Comparison of ENCODE assay signal across 8 cellular contexts in genomic region chr17:3048727-3049471, GRCh38.
DNase-seq lines count a peak whose midpoint lies in the region; ATAC-seq and FAIRE-seq lines count a peak whose summit lies in the region.

No MANE protein-coding gene starts in this region.

- peak; percentile 95 for FAIRE-seq in HTR-8/SVneo (lab: Jason Lieb, UNC)

- DNase-seq in COLO668 (lab: John Stamatoyannopoulos, UW; ENCODE audit: unreplicated experiment): peak; percentile 91
- peak; percentile 97 for DNase-seq in HTR-8/SVneo (ENCODE audit: insufficient read length, low spot score)
- peak; percentile 99 for DNase-seq in NOMO-1 treated with dmso at 0.1 percent for 144 hours (lab: John Stamatoyannopoulos, UW; ENCODE audit: unreplicated experiment)
- DNase-seq in activated CD8-positive, alpha-beta memory T cell treated with anti-CD3 and anti-CD28 coated beads, Interleukin-2, amount 50 U/mL, for 4 hours: peak; percentile 87
- DNase-seq in epidermal melanocyte (ENCODE audit: insufficient read length, low spot score): peak; percentile 87
- peak; percentile 99 for DNase-seq in midbrain (lab: John Stamatoyannopoulos, UW)
- DNase-seq in stimulated activated CD8-positive, alpha-beta memory T cell treated with anti-CD3 and anti-CD28 coated beads, Interleukin-15, amount 100 ng/mL, for 48 hours (ENCODE audit: low read depth in 2 of 2): peak; percentile 90 to 91

- peak; percentile 97 for ATAC-seq in GM21360 (IDR thresholded peaks at IDR 0.05; ENCODE audit: unreplicated experiment)

Comparison
In these comparisons a context has a peak if more than half of its experiments do, and no peak if none do; other contexts are left out.
1. Peak in every context shown above with its lines: DNase-seq and ATAC-seq.